ENCODE assay signal across 8 cellular contexts in the genomic region with DNA sequence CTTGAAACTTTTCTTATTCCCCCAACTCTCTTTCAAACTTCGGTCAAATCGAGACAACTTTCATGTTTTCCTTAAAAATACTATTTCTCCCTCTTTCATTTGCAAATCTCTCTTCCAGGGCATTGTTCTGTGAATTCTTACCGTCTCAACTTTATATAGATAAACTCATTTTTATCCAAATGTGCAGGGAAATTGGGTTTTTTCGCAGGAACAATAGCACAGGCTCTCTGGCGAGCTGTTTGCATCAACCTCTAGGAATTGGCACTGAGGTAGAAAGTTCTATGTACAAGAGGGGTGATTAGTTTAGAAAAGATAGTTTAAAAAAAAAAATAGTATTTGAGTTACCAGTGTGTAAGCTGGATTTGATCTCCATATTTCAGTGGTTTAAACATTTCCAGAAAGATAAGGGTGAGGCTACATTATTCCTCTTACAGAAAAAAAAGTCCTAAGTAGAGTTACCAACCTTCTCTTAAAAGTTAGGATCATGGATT.
A peak's percentile ranks its signal among the peaks of the same experiment; 100 is the strongest.
DNase-seq lines count a peak whose midpoint lies in the region; ATAC-seq and TF ChIP-seq lines count a peak whose summit lies in the region.

No MANE protein-coding gene starts in this region.

- H3K9me3 ChIP-seq in right atrium auricular region (no peaks in the 10 kb centered on the region), adipocyte (ENCODE audit: control insufficient read depth, low read length) (no peaks in the 10 kb centered on the region), right lobe of liver (peaks cover 0 to 3% (median 0%) of the 10 kb centered on the region in 4 donors)

- no peak for DNase-seq in right atrium auricular region (ENCODE audit: low spot score)
- DNase-seq in cardiac septum (ENCODE audit: low spot score), result no peak
- peak; percentile 44 for DNase-seq in adipocyte (ENCODE audit: low read depth)
- DNase-seq in right lobe of liver, result no peak
- no peak for DNase-seq in SHP77 (lab: John Stamatoyannopoulos, UW)
- DNase-seq in posterior vena cava (ENCODE audit: low spot score), result no peak

- H3K4me3 ChIP-seq in right atrium auricular region (peak overlapping the region; percentile 26 to 53), adipocyte (ENCODE audit: low read length) (peak overlapping the region; percentile 78), right lobe of liver (peak overlapping the region in 2 of 3 donors; percentile 47 to 53)

- WGBS in right lobe of liver (ENCODE audit: insufficient coverage, low coverage, low lambda C conversion rate, missing lambda C conversion rate), result 21% methylated on average over 5 of the region's 5 CpGs

- H3K27ac ChIP-seq in right atrium auricular region (peak overlapping the region; percentile 66), right lobe of liver (peak overlapping the region in 1 of 3 donors; percentile 58)

- ATAC-seq in right lobe of liver, result no peak
- ATAC-seq in HG02588 (IDR thresholded peaks at IDR 0.05; ENCODE audit: unreplicated experiment), result no peak
- no peak for ATAC-seq in GM18909 (IDR thresholded peaks at IDR 0.05; ENCODE audit: poor library complexity, unreplicated experiment)

- TF ChIP-seq CTCF in right atrium auricular region (IDR thresholded peaks at IDR 0.05) (no peak), right lobe of liver (IDR thresholded peaks at IDR 0.05) (no peak)

- H3K36me3 ChIP-seq in right atrium auricular region (no peaks in the 10 kb centered on the region), adipocyte (ENCODE audit: control insufficient read depth, insufficient read depth, low read length, severe bottlenecking) (no peaks in the 10 kb centered on the region), right lobe of liver (no peaks in the 10 kb centered on the region)

- no peak for TF ChIP-seq POLR2A in right lobe of liver (IDR thresholded peaks at IDR 0.05)

- H3K4me1 ChIP-seq in right atrium auricular region, result peaks cover 0 to 18% of the 10 kb centered on the region in 2 donors
- peaks cover 20% of the 10 kb centered on the region for H3K4me1 ChIP-seq in adipocyte (ENCODE audit: control insufficient read depth, insufficient read depth, low read length)
- peaks cover 0 to 12% (median 3%) of the 10 kb centered on the region in 4 donors for H3K4me1 ChIP-seq in right lobe of liver

- H3K27me3 ChIP-seq in right atrium auricular region (peaks cover 8 to 16% of the 10 kb centered on the region in 2 donors), adipocyte (replicated peaks; ENCODE audit: control insufficient read depth, insufficient read depth, low read length) (peaks cover 26% of the 10 kb centered on the region), right lobe of liver (peaks cover 0 to 19% of the 10 kb centered on the region in 2 donors)

- H3K9ac ChIP-seq in adipocyte (ENCODE audit: low read length), result peak overlapping the region; percentile 36

- intact Hi-C loops in cardiac septum (cut with DNase I) (no loop called here), right lobe of liver (cut with DNase I) (no loop called here), posterior vena cava (cut with DNase I) (no loop called here)
